1 cellular context compared by ENCODE assay signal in the genomic region with DNA sequence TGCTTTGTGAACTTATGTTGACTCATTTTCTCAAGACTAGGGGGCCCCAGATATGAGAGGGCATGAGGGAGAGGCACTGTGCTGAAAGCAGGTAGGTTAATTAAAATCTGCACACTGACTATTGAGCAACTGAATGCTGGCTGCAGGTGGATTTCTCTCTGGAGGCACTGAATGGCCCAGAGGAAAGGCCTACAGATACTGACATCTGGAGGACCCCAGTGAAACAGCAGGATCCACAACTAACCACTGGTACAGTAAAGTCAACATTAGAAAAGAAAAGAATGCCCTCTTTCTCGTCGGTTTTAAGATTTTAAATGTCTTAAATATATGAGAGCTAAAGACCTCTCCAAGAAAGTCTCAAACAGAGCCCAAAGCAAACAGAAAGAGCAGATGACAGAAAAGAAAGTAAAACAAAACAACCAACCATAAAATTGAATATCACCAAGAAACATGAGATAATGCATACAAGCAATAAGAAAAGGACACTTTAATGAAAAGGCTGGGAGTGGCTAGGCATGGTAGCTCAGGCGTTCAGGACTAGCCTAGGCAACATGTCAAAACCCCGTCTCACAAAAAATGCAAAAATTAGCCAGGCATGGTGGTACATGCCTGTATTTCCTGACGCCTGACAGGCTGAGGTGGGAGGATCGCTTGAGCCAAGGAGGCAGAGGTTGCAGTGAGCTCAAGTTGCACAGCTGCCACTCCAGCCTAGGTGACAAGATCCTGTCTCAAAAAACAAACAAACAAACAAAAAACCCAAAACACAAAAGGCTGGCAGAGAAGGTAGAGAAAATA.
TF ChIP-seq lines count a peak whose summit lies in the region.

No MANE protein-coding gene starts in this region.

TF ChIP-seq in GM23338, 12 proteins besides CTCF, POLR2A, EP300 and RAD21 (continued from another document):
- TF ChIP-seq, protein P1, sequence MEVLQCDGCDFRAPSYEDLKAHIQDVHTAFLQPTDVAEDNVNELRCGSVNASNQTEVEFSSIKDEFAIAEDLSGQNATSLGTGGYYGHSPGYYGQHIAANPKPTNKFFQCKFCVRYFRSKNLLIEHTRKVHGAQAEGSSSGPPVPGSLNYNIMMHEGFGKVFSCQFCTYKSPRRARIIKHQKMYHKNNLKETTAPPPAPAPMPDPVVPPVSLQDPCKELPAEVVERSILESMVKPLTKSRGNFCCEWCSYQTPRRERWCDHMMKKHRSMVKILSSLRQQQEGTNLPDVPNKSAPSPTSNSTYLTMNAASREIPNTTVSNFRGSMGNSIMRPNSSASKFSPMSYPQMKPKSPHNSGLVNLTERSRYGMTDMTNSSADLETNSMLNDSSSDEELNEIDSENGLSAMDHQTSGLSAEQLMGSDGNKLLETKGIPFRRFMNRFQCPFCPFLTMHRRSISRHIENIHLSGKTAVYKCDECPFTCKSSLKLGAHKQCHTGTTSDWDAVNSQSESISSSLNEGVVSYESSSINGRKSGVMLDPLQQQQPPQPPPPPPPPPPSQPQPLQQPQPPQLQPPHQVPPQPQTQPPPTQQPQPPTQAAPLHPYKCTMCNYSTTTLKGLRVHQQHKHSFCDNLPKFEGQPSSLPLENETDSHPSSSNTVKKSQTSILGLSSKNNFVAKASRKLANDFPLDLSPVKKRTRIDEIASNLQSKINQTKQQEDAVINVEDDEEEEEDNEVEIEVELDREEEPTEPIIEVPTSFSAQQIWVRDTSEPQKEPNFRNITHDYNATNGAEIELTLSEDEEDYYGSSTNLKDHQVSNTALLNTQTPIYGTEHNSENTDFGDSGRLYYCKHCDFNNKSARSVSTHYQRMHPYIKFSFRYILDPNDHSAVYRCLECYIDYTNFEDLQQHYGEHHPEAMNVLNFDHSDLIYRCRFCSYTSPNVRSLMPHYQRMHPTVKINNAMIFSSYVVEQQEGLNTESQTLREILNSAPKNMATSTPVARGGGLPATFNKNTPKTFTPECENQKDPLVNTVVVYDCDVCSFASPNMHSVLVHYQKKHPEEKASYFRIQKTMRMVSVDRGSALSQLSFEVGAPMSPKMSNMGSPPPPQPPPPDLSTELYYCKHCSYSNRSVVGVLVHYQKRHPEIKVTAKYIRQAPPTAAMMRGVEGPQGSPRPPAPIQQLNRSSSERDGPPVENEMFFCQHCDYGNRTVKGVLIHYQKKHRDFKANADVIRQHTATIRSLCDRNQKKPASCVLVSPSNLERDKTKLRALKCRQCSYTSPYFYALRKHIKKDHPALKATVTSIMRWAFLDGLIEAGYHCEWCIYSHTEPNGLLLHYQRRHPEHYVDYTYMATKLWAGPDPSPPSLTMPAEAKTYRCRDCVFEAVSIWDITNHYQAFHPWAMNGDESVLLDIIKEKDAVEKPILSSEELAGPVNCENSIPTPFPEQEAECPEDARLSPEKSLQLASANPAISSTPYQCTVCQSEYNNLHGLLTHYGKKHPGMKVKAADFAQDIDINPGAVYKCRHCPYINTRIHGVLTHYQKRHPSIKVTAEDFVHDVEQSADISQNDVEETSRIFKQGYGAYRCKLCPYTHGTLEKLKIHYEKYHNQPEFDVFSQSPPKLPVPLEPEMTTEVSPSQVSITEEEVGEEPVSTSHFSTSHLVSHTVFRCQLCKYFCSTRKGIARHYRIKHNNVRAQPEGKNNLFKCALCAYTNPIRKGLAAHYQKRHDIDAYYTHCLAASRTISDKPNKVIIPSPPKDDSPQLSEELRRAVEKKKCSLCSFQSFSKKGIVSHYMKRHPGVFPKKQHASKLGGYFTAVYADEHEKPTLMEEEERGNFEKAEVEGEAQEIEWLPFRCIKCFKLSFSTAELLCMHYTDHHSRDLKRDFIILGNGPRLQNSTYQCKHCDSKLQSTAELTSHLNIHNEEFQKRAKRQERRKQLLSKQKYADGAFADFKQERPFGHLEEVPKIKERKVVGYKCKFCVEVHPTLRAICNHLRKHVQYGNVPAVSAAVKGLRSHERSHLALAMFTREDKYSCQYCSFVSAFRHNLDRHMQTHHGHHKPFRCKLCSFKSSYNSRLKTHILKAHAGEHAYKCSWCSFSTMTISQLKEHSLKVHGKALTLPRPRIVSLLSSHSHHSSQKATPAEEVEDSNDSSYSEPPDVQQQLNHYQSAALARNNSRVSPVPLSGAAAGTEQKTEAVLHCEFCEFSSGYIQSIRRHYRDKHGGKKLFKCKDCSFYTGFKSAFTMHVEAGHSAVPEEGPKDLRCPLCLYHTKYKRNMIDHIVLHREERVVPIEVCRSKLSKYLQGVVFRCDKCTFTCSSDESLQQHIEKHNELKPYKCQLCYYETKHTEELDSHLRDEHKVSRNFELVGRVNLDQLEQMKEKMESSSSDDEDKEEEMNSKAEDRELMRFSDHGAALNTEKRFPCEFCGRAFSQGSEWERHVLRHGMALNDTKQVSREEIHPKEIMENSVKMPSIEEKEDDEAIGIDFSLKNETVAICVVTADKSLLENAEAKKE (CRISPR knock-in tag; IDR thresholded peaks at IDR 0.05) = no peak
- TF ChIP-seq ZNF331 (CRISPR knock-in tag; IDR thresholded peaks at IDR 0.05; ENCODE audit: low read depth) = no peak
- no peak for TF ChIP-seq JUNB (IDR thresholded peaks at IDR 0.05; ENCODE audit: unreplicated experiment)
- no peak for TF ChIP-seq CREB1 (CRISPR knock-in tag; IDR thresholded peaks at IDR 0.05; ENCODE audit: low read depth)
- TF ChIP-seq, protein P2, sequence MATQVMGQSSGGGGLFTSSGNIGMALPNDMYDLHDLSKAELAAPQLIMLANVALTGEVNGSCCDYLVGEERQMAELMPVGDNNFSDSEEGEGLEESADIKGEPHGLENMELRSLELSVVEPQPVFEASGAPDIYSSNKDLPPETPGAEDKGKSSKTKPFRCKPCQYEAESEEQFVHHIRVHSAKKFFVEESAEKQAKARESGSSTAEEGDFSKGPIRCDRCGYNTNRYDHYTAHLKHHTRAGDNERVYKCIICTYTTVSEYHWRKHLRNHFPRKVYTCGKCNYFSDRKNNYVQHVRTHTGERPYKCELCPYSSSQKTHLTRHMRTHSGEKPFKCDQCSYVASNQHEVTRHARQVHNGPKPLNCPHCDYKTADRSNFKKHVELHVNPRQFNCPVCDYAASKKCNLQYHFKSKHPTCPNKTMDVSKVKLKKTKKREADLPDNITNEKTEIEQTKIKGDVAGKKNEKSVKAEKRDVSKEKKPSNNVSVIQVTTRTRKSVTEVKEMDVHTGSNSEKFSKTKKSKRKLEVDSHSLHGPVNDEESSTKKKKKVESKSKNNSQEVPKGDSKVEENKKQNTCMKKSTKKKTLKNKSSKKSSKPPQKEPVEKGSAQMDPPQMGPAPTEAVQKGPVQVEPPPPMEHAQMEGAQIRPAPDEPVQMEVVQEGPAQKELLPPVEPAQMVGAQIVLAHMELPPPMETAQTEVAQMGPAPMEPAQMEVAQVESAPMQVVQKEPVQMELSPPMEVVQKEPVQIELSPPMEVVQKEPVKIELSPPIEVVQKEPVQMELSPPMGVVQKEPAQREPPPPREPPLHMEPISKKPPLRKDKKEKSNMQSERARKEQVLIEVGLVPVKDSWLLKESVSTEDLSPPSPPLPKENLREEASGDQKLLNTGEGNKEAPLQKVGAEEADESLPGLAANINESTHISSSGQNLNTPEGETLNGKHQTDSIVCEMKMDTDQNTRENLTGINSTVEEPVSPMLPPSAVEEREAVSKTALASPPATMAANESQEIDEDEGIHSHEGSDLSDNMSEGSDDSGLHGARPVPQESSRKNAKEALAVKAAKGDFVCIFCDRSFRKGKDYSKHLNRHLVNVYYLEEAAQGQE (IDR thresholded peaks at IDR 0.05; ENCODE audit: unreplicated experiment) = no peak
- TF ChIP-seq EZH2phosphoT487 (IDR thresholded peaks at IDR 0.05; ENCODE audit: unreplicated experiment) = no peak
- no peak for TF ChIP-seq POLR2AphosphoS5 (IDR thresholded peaks at IDR 0.05; ENCODE audit: low read depth)
- TF ChIP-seq ZNF114 (CRISPR knock-in tag; IDR thresholded peaks at IDR 0.05) = no peak
- TF ChIP-seq STAT1 (IDR thresholded peaks at IDR 0.05; ENCODE audit: unreplicated experiment) = no peak
